In genomic region chr1:145957443-145958319, GRCh38 we compare ENCODE assay signal across 8 cellular contexts. TPM values are rescaled to one million over a fixed set of nuclear protein-coding genes. Genes with fewer than 3 reads are reported as not detected.
A peak's percentile ranks its signal among the peaks of the same experiment; 100 is the strongest.
DNase-seq lines count a peak whose midpoint lies in the region; ATAC-seq and TF ChIP-seq lines count a peak whose summit lies in the region.

TSS of gene LIX1L (minus strand) at chr1:145958017. CDS start at chr1:145957927, 90 bp downstream.

- H3K36me3 ChIP-seq in esophagus (ENCODE audit: control insufficient read depth in 2 of 2, insufficient read depth in 2 of 2, low read length in 1 of 2) (no peaks in the 10 kb centered on the region), mucosa of stomach (ENCODE audit: control insufficient read depth, insufficient read depth, low read length) (no peaks in the 10 kb centered on the region)

- H3K4me3 Mint-ChIP-seq in activated T-cell treated with anti-CD3 and anti-CD28 coated beads, Interleukin-2, amount 50 U/mL, for 24 hours: peak within 1 kb of the TSS; percentile 81

- H3K27me3 ChIP-seq in esophagus (ENCODE audit: control insufficient read depth in 1 of 2, insufficient read depth in 2 of 2, low read length in 2 of 2) (no peaks in the 10 kb centered on the region), mucosa of stomach (ENCODE audit: control insufficient read depth, insufficient read depth, low read length) (peaks cover 34% of the 10 kb centered on the region)

- peak within 1 kb of the TSS; percentile 84 for H3K27ac Mint-ChIP-seq in activated T-cell treated with anti-CD3 and anti-CD28 coated beads, Interleukin-2, amount 50 U/mL, for 24 hours

- H3K36me3 Mint-ChIP-seq in activated T-cell treated with anti-CD3 and anti-CD28 coated beads, Interleukin-2, amount 50 U/mL, for 24 hours (ENCODE audit: low read depth): peaks cover 36% of the 10 kb centered on the region

- no peaks in the 10 kb centered on the region for H3K9me3 ChIP-seq in esophagus (ENCODE audit: control insufficient read depth in 2 of 2, insufficient read depth in 1 of 2, low read depth in 1 of 2, low read length in 1 of 2)
- no peaks in the 10 kb centered on the region for H3K9me3 ChIP-seq in mucosa of stomach (ENCODE audit: control insufficient read depth, low read length)

- H3K9ac ChIP-seq in mucosa of stomach (ENCODE audit: low read length): peak within 1 kb of the TSS; percentile 11

- H3K4me1 ChIP-seq in esophagus (ENCODE audit: control insufficient read depth in 2 of 2, insufficient read depth in 2 of 2, low read length in 1 of 2): peaks cover 7 to 19% of the 10 kb centered on the region in 2 donors
- peaks cover 32% of the 10 kb centered on the region for H3K4me1 ChIP-seq in mucosa of stomach (ENCODE audit: control insufficient read depth, insufficient read depth, low read length)

- peak; percentile 80 for ATAC-seq in GM21717 (IDR thresholded peaks at IDR 0.05; ENCODE audit: unreplicated experiment)

- peak; percentile 99 for DNase-seq in DMS153 treated with DMSO at 0.1 percent for 48 hours (lab: John Stamatoyannopoulos, UW; ENCODE audit: unreplicated experiment)
- peak; percentile 97 for DNase-seq in KBM-7
- DNase-seq in activated T-cell treated with anti-CD3 and anti-CD28 coated beads, Interleukin-2, amount 50 U/mL, for 24 hours: peak; percentile 95
- DNase-seq in stimulated activated CD8-positive, alpha-beta memory T cell treated with anti-CD3 and anti-CD28 coated beads, Interleukin-7, amount 100 ng/mL, for 1 hour (ENCODE audit: low read depth in 2 of 2): peak; percentile 85 to 87

- peaks cover 78% of the 10 kb centered on the region for H3K4me1 Mint-ChIP-seq in activated T-cell treated with anti-CD3 and anti-CD28 coated beads, Interleukin-2, amount 50 U/mL, for 24 hours (ENCODE audit: low read depth)

- no peaks in the 10 kb centered on the region for H3K9me3 Mint-ChIP-seq in activated T-cell treated with anti-CD3 and anti-CD28 coated beads, Interleukin-2, amount 50 U/mL, for 24 hours

- H3K4me3 ChIP-seq in esophagus (ENCODE audit: low read depth in 1 of 2, low read length in 2 of 2) (peak within 1 kb of the TSS; percentile 67 to 85), mucosa of stomach (ENCODE audit: low read length) (peak within 1 kb of the TSS; percentile 7)

- peak within 1 kb of the TSS; percentile 96 to 97 for H3K27ac ChIP-seq in esophagus (ENCODE audit: low read depth in 2 of 2, low read length in 1 of 2)

- 0 to 1% methylated on average over 42 to 60 of the region's 60 CpGs for WGBS in esophagus, 2 donors

- no peaks in the 10 kb centered on the region for H3K27me3 Mint-ChIP-seq in activated T-cell treated with anti-CD3 and anti-CD28 coated beads, Interleukin-2, amount 50 U/mL, for 24 hours

- in situ Hi-C loops in KBM-7 (cut with MboI; ENCODE audit: low pct_unique_long_range_greater_than_20kb, low sequenced_read_pairs): no loop called here

TF ChIP-seq in PFSK-1, 5 proteins besides CTCF, POLR2A, EP300 and RAD21:
- TF ChIP-seq TAF1 (IDR thresholded peaks at IDR 0.05; ENCODE audit: borderline replicate concordance, insufficient read depth, low read length) (peak; percentile 19; the same call in 1 of the 2 replicates), POLR2AphosphoS5 (IDR thresholded peaks at IDR 0.05; ENCODE audit: low read depth, low read length) (peak; percentile 70), FOXP2 (optimal IDR thresholded peaks at IDR 0.05; ENCODE audit: borderline replicate concordance, extremely low read depth, extremely low read length, insufficient read depth) (peak; percentile 42), REST (IDR thresholded peaks at IDR 0.05; ENCODE audit: insufficient read depth in 1 of 2, low read depth in 2 of 2, low read length in 2 of 2) (no peak)

RNA-seq across cellular contexts. Expression of gene LIX1L, which starts in this region (rescaled TPM):
- 9.9 TPM for polyA plus RNA-seq in PFSK-1 (2012; ENCODE audit: insufficient read length, low read depth)
- 1 to 10 TPM; 2.1 to 2.9 TPM for polyA plus RNA-seq in esophagus

Comparison
In these comparisons a context has a peak if more than half of its experiments do, and no peak if none do; other contexts are left out.
1. Peak in every context shown above with its lines: DNase-seq, ATAC-seq, H3K4me3 ChIP-seq and H3K27ac ChIP-seq.